Comparison of ENCODE assay signal across 8 cellular contexts in the genomic region with DNA sequence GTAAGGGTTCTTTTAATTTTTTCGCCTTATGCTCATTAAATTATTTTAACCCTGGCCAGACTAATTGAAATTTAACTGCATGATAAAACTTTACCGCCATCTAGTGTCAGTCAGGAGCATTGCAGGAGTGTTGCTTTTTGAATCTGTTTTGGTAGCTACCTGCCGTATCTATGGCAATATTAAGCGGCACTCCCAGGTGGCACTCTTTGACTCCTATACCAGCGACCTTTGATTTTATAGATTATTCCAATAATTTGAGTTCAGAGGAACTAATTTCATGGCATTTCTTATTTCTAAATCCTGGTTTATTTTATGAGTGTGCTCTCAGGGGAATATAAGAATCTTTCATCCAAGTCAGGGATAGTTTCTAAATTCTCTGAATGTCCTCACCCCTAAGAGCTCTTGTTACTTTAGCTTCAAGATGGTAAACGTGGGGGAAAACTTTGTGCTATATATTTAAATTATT.
A peak's percentile ranks its signal among the peaks of the same experiment; 100 is the strongest.
DNase-seq lines count a peak whose midpoint lies in the region; ATAC-seq and TF ChIP-seq lines count a peak whose summit lies in the region.

No MANE protein-coding gene starts in this region.

- no peaks in the 10 kb centered on the region for H3K27me3 ChIP-seq in skeletal muscle satellite cell (ENCODE audit: control insufficient read depth, insufficient read depth, low read length)

- H3K27me3 Mint-ChIP-seq in activated T-helper 17 cell treated with anti-CD3 and anti-CD28 coated beads, Interleukin-2, amount 50 U/mL, for 72 hours = peaks cover 4% of the 10 kb centered on the region

- no peak overlapping the region for H3K4me3 ChIP-seq in GM12865 (ENCODE audit: low read depth, low read length)
- H3K4me3 ChIP-seq in skeletal muscle satellite cell (ENCODE audit: low read length) = no peak overlapping the region

- H3K4me3 Mint-ChIP-seq in activated T-helper 17 cell treated with anti-CD3 and anti-CD28 coated beads, Interleukin-2, amount 50 U/mL, for 72 hours = no peak overlapping the region

- no peak overlapping the region for H3K27ac ChIP-seq in 22Rv1

- peak overlapping the region; percentile 23 for H3K4me2 ChIP-seq in skeletal muscle satellite cell (ENCODE audit: low read length)

- no peaks in the 10 kb centered on the region for H3K4me1 Mint-ChIP-seq in activated T-helper 17 cell treated with anti-CD3 and anti-CD28 coated beads, Interleukin-2, amount 50 U/mL, for 72 hours

- DNase-seq in GM12865 (ENCODE audit: low read depth) (peak; percentile 70), NCI-H82 (lab: John Stamatoyannopoulos, UW) (peak; percentile 72), head of caudate nucleus (peak in 33 of 42 donors; percentile 19 to 86 (median 59)), UCSD-AML1 (lab: John Stamatoyannopoulos, UW; ENCODE audit: unreplicated experiment) (no peak)

- no peaks in the 10 kb centered on the region for H3K9me3 ChIP-seq in skeletal muscle satellite cell (replicated peaks; ENCODE audit: low read length)

- H3K9me3 Mint-ChIP-seq in activated T-helper 17 cell treated with anti-CD3 and anti-CD28 coated beads, Interleukin-2, amount 50 U/mL, for 72 hours = no peaks in the 10 kb centered on the region

- intact Hi-C loops in head of caudate nucleus (cut with DNase I) = loop anchor here (5.0 kb wide), 1 partner anchor 88 kb away; no protein-coding TSS in a partner anchor

- no peaks in the 10 kb centered on the region for H3K36me3 Mint-ChIP-seq in activated T-helper 17 cell treated with anti-CD3 and anti-CD28 coated beads, Interleukin-2, amount 50 U/mL, for 72 hours (ENCODE audit: low read depth)

- TF ChIP-seq CTCF in 22Rv1 (IDR thresholded peaks at IDR 0.05) = peak; percentile 94
- peak; percentile 85 for TF ChIP-seq CTCF in GM12865 (IDR thresholded peaks at IDR 0.05; ENCODE audit: insufficient read depth, low read depth, low read length, missing control alignments)

- H3K27ac Mint-ChIP-seq in activated T-helper 17 cell treated with anti-CD3 and anti-CD28 coated beads, Interleukin-2, amount 50 U/mL, for 72 hours = peak overlapping the region; percentile 77

- H3K4me1 ChIP-seq in skeletal muscle satellite cell (ENCODE audit: control insufficient read depth, insufficient read depth, low read length) = peaks cover 10% of the 10 kb centered on the region

- H3K36me3 ChIP-seq in skeletal muscle satellite cell (ENCODE audit: insufficient read depth, low read length) = no peaks in the 10 kb centered on the region

- ATAC-seq in HG03342 (IDR thresholded peaks at IDR 0.05; ENCODE audit: unreplicated experiment) = peak; percentile 51
- ATAC-seq in activated T-helper 17 cell treated with anti-CD3 and anti-CD28 coated beads, Interleukin-2, amount 50 U/mL, for 72 hours (replicated peaks) = peak; percentile 66

- H3K9ac ChIP-seq in skeletal muscle satellite cell (ENCODE audit: low read depth, low read length) = no peak overlapping the region
